Comparison of ENCODE assay signal across 20 cellular contexts in the genomic region with DNA sequence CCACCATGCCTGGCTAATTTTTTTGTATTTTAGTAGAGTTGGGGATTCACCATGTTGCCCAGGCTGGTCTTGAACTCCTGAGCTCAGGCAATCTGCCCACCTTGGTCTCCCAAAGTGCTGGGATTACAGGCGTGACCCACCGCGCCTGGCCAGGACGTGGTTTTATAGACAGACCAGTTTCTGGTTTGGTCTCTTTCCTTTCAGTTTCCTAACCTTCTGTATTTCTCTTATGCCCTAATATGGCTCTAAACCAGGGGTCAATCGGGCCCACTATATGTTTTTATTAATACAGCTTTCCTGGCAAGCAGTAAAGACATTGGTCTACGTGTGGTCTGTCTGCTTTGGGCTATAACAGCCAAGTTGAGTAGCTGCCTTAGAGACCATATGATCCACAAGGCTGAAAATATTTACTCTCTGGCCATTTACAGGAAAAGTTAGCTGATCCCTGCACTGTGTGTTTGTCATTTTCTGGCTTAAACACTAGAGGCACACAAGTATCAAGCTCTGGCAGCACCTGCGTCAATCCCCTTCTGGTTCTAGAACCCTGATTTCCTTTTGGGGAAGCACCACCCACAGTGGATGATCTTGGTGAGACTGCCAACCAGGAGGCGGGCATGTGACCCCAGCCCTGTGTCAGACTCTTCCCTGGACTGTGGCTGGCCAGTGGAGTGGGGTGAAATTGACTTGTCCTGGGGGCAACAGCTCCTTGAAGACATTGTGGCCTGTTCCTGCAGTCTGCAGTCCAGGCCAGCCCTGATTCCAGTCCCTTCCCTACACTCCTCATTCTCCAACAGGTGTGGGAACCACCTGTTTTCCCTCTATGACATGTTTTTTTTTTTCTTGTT.
"Had no signal": no experiment of that assay in that cellular context is flagged by ENCODE, and none has a peak within 500 bp of the region (broad histone marks: within the 10 kb centered on the region; RNA-seq: fewer than 3 reads in every experiment).

No MANE protein-coding gene starts in this region.

- H3K9me3 ChIP-seq: esophagus squamous epithelium, transverse colon had no signal

- H3K36me3 Mint-ChIP-seq: activated naive CD8-positive, alpha-beta T cell treated with anti-CD3 and anti-CD28 coated beads, Interleukin-2, amount 10 ng/mL, durations not matched to agents 7 days and 5 days; brain; immature natural killer cell; natural killer cell had no signal

- H3K36me3 ChIP-seq: esophagus squamous epithelium, transverse colon had no signal

- H3K9me3 Mint-ChIP-seq: activated naive CD8-positive, alpha-beta T cell treated with anti-CD3 and anti-CD28 coated beads, Interleukin-2, amount 10 ng/mL, durations not matched to agents 7 days and 5 days; activated T-helper 1 cell treated with anti-CD3 and anti-CD28 coated beads, Interleukin-12 subunit alpha, Interleukin-12 subunit beta, Interleukin-2, Interleukin-4 antibody, amounts not matched to agents 30 ng/mL and 10 ng/mL and 1 ng/mL, durations not matched to agents 14 hours and 24 hours and 36 hours; natural killer cell had no signal

- H3K27ac Mint-ChIP-seq: activated naive CD8-positive, alpha-beta T cell treated with anti-CD3 and anti-CD28 coated beads, Interleukin-2, amount 10 ng/mL, durations not matched to agents 7 days and 5 days; activated T-helper 1 cell treated with anti-CD3 and anti-CD28 coated beads, Interleukin-12 subunit alpha, Interleukin-12 subunit beta, Interleukin-2, Interleukin-4 antibody, amounts not matched to agents 30 ng/mL and 10 ng/mL and 1 ng/mL, durations not matched to agents 14 hours and 24 hours and 36 hours; immature natural killer cell; natural killer cell had no signal

- ATAC-seq: activated CD4-positive, CD25-positive, alpha-beta regulatory T cell treated with anti-CD3 and anti-CD28 coated beads, Interleukin-2, amount 50 U/mL, for 24 hours; natural killer cell had no signal

- H3K4me1 Mint-ChIP-seq: activated naive CD8-positive, alpha-beta T cell treated with anti-CD3 and anti-CD28 coated beads, Interleukin-2, amount 10 ng/mL, durations not matched to agents 7 days and 5 days; immature natural killer cell; natural killer cell had no signal

- DNase-seq: activated CD4-positive, alpha-beta T cell treated with anti-CD3 and anti-CD28 coated beads, Interleukin-2, amount 50 U/mL, for 1 hour; activated CD8-positive, alpha-beta memory T cell treated with anti-CD3 and anti-CD28 coated beads for 24 hours; activated naive CD4-positive, alpha-beta T cell; activated naive CD8-positive, alpha-beta T cell treated with anti-CD3 and anti-CD28 coated beads, Interleukin-2, amount 10 ng/mL, durations not matched to agents 7 days and 5 days; central memory CD4-positive, alpha-beta T cell; cortex of kidney; effector CD8-positive, alpha-beta T cell; esophagus squamous epithelium; foreskin fibroblast; immature natural killer cell; mesenchymal stem cell; natural killer cell; retina; stimulated activated CD4-positive, alpha-beta T cell treated with anti-CD3 and anti-CD28 coated beads, Interleukin-4, amount 100 ng/mL, for 24 hours; stimulated activated naive CD4-positive, alpha-beta T cell; transverse colon had no signal

- H3K27me3 ChIP-seq: transverse colon had no signal

- H3K27ac ChIP-seq: skin epidermis, transverse colon had no signal

- H3K4me3 ChIP-seq: esophagus squamous epithelium, skin epidermis, transverse colon had no signal

- H3K4me3 Mint-ChIP-seq: activated naive CD8-positive, alpha-beta T cell treated with anti-CD3 and anti-CD28 coated beads, Interleukin-2, amount 10 ng/mL, durations not matched to agents 7 days and 5 days; activated T-helper 1 cell treated with anti-CD3 and anti-CD28 coated beads, Interleukin-12 subunit alpha, Interleukin-12 subunit beta, Interleukin-2, Interleukin-4 antibody, amounts not matched to agents 30 ng/mL and 10 ng/mL and 1 ng/mL, durations not matched to agents 14 hours and 24 hours and 36 hours; brain; immature natural killer cell; natural killer cell had no signal
